Comparison of ENCODE assay signal across 14 cellular contexts in genomic region chr2:207683879-207684627, GRCh38. TPM values are rescaled to one million over a fixed set of nuclear protein-coding genes. Genes with fewer than 3 reads are reported as not detected.
DNase-seq lines count a peak whose midpoint lies in the region; ATAC-seq and TF ChIP-seq lines count a peak whose summit lies in the region.
"Had no signal": no experiment of that assay in that cellular context is flagged by ENCODE, and none has a peak within 500 bp of the region (broad histone marks: within the 10 kb centered on the region; RNA-seq: fewer than 3 reads in every experiment).

No MANE protein-coding gene starts in this region.

- H3K4me1 ChIP-seq in suprapubic skin: no peaks in the 10 kb centered on the region
- H3K4me1 ChIP-seq: BLaER1, gastroesophageal sphincter had no signal

- TF ChIP-seq EP300 in suprapubic skin (IDR thresholded peaks at IDR 0.05): no peak

- H3K4me3 Mint-ChIP-seq in stimulated activated naive CD8-positive, alpha-beta T cell treated with anti-CD3 and anti-CD28 coated beads, Interleukin-15, amount 100 ng/mL, for 72 hours: no peak overlapping the region
- H3K4me3 Mint-ChIP-seq: H9 had no signal

- H3K9me3 ChIP-seq in suprapubic skin: no peaks in the 10 kb centered on the region
- H3K9me3 ChIP-seq: gastroesophageal sphincter had no signal

- no peak overlapping the region for H3K27ac ChIP-seq in suprapubic skin
- H3K27ac ChIP-seq: BLaER1, gastroesophageal sphincter had no signal

- no peaks in the 10 kb centered on the region for H3K36me3 ChIP-seq in suprapubic skin
- H3K36me3 ChIP-seq: BLaER1, gastroesophageal sphincter had no signal

- H3K27ac Mint-ChIP-seq in stimulated activated naive CD8-positive, alpha-beta T cell treated with anti-CD3 and anti-CD28 coated beads, Interleukin-15, amount 100 ng/mL, for 72 hours: no peak overlapping the region

- no peak for TF ChIP-seq POLR2A in suprapubic skin (IDR thresholded peaks at IDR 0.05)

- peak; percentile 63 for ATAC-seq in stimulated activated naive CD8-positive, alpha-beta T cell treated with anti-CD3 and anti-CD28 coated beads, Interleukin-15, Interleukin-2, amounts not matched to agents 100 U/mL and 50 U/mL, for 24 hours
- ATAC-seq in stimulated activated naive CD8-positive, alpha-beta T cell treated with anti-CD3 and anti-CD28 coated beads, Interleukin-15, amount 100 ng/mL, for 72 hours: no peak
- peak; percentile 85 for ATAC-seq in SK-N-SH treated with all-trans-retinoic acid at 6 μM for 48 hours
- no peak for ATAC-seq in GM19351 (IDR thresholded peaks at IDR 0.05; ENCODE audit: unreplicated experiment)
- no peak for ATAC-seq in HG03342 (IDR thresholded peaks at IDR 0.05; ENCODE audit: unreplicated experiment)
- ATAC-seq: gastroesophageal sphincter had no signal

- no peaks in the 10 kb centered on the region for H3K9me3 Mint-ChIP-seq in stimulated activated naive CD8-positive, alpha-beta T cell treated with anti-CD3 and anti-CD28 coated beads, Interleukin-15, amount 100 ng/mL, for 72 hours
- H3K9me3 Mint-ChIP-seq: H9 had no signal

- H3K27me3 Mint-ChIP-seq in stimulated activated naive CD8-positive, alpha-beta T cell treated with anti-CD3 and anti-CD28 coated beads, Interleukin-15, amount 100 ng/mL, for 72 hours: peaks cover 9% of the 10 kb centered on the region

- 66% methylated on average over 3 of the region's 3 CpGs for WGBS in suprapubic skin

- peaks cover 6% of the 10 kb centered on the region for H3K27me3 ChIP-seq in suprapubic skin
- H3K27me3 ChIP-seq: BLaER1 had no signal

- TF ChIP-seq CTCF in fibroblast of villous mesenchyme (IDR thresholded peaks at IDR 0.05; ENCODE audit: insufficient read depth, low read depth, low read length) (no peak), suprapubic skin (IDR thresholded peaks at IDR 0.05) (no peak)

- H3K4me1 Mint-ChIP-seq in stimulated activated naive CD8-positive, alpha-beta T cell treated with anti-CD3 and anti-CD28 coated beads, Interleukin-15, amount 100 ng/mL, for 72 hours: peaks cover 12% of the 10 kb centered on the region

- no peak overlapping the region for H3K4me3 ChIP-seq in fibroblast of villous mesenchyme (ENCODE audit: low read depth, low read length)
- H3K4me3 ChIP-seq in suprapubic skin: no peak overlapping the region
- H3K4me3 ChIP-seq: BLaER1, gastroesophageal sphincter had no signal

- intact Hi-C loops in posterior cingulate gyrus (cut with DNase I): no loop called here

- DNase-seq in stimulated activated naive CD8-positive, alpha-beta T cell treated with anti-CD3 and anti-CD28 coated beads, Interleukin-15, Interleukin-2, amounts not matched to agents 100 U/mL and 50 U/mL, for 24 hours: no peak
- no peak for DNase-seq in stimulated activated naive CD8-positive, alpha-beta T cell treated with anti-CD3 and anti-CD28 coated beads, Interleukin-15, amount 100 ng/mL, for 72 hours
- DNase-seq in fibroblast of villous mesenchyme (ENCODE audit: low read depth) (peak; percentile 87), posterior cingulate gyrus (no peak), suprapubic skin (ENCODE audit: low spot score in 2 of 2) (no peak)
- DNase-seq: activated naive CD4-positive, alpha-beta T cell treated with anti-CD3 and anti-CD28 coated beads, Interleukin-2, amount 50 U/mL, for 16 hours; H9; naive B cell; NK-92 treated with Interleukin-12 subunit alpha and Interleukin-12 subunit beta, amount 100 ng/mL, for 24 hours had no signal

TF ChIP-seq in SK-N-SH treated with all-trans-retinoic acid at 6 μM for 48 hours, 23 proteins besides CTCF, POLR2A, EP300 and RAD21:
- TF ChIP-seq SNAI2 (CRISPR knock-in tag; IDR thresholded peaks at IDR 0.05): no peak
- peak; percentile 43; the same call in 1 of the 2 replicates for TF ChIP-seq CREB5 (CRISPR knock-in tag; IDR thresholded peaks at IDR 0.05; ENCODE audit: low read depth)
- peak; percentile 54 for TF ChIP-seq PATZ1 (CRISPR knock-in tag; IDR thresholded peaks at IDR 0.05; ENCODE audit: borderline replicate concordance)
- peak; percentile 8; the same call in 1 of the 2 replicates for TF ChIP-seq TOX (CRISPR knock-in tag; IDR thresholded peaks at IDR 0.05; ENCODE audit: borderline replicate concordance)
- TF ChIP-seq CSRNP3 (CRISPR knock-in tag; IDR thresholded peaks at IDR 0.05): peak; percentile 46; the same call in 1 of the 2 replicates
- peak; percentile 96 for TF ChIP-seq ISL1 (CRISPR knock-in tag; IDR thresholded peaks at IDR 0.05)

RNA-seq across cellular contexts. Expression of gene CCNYL1, which starts 27.4 kb away (rescaled TPM):
- total RNA-seq in fibroblast of villous mesenchyme (7.7 and 10.4 TPM in 2 replicates), suprapubic skin (10 to 100 TPM in 1 of 4 donors, 1 to 10 TPM in 3; 3.1 to 11.3 (median 5.4) TPM)

RNA-seq across cellular contexts. Expression of gene METTL21A, which starts 58.9 kb away (rescaled TPM):
- total RNA-seq in fibroblast of villous mesenchyme (8.4 and 13.0 TPM in 2 replicates), suprapubic skin (10 to 100 TPM in 1 of 4 donors, 1 to 10 TPM in 3; 5.6 to 24.1 (median 8.0) TPM)

Comparison
In these comparisons a context has a peak if more than half of its experiments do, and no peak if none do; other contexts are left out.
1. ATAC-seq: peak in stimulated activated naive CD8-positive, alpha-beta T cell treated with anti-CD3 and anti-CD28 coated beads, Interleukin-15, Interleukin-2, amounts not matched to agents 100 U/mL and 50 U/mL, for 24 hours (single experiment) and SK-N-SH treated with all-trans-retinoic acid at 6 μM for 48 hours (single experiment); none in stimulated activated naive CD8-positive, alpha-beta T cell treated with anti-CD3 and anti-CD28 coated beads, Interleukin-15, amount 100 ng/mL, for 72 hours (single experiment), GM19351 (single experiment) and HG03342 (single experiment).